ENCODE assay signal across 18 cellular contexts in genomic region chr19:38164526-38164925, GRCh38. TPM values are rescaled to one million over a fixed set of nuclear protein-coding genes. Genes with fewer than 3 reads are reported as not detected.
DNase-seq lines count a peak whose midpoint lies in the region; ATAC-seq and TF ChIP-seq lines count a peak whose summit lies in the region.
"Had no signal": no experiment of that assay in that cellular context is flagged by ENCODE, and none has a peak within 500 bp of the region (broad histone marks: within the 10 kb centered on the region; RNA-seq: fewer than 3 reads in every experiment).

No MANE protein-coding gene starts in this region.

- H3K4me1 Mint-ChIP-seq in GM23338, result peaks cover 12% of the 10 kb centered on the region; the same call in 2 of the 3 replicates

- H3K27ac ChIP-seq in GM23338 (ENCODE audit: low read depth), result no peak overlapping the region
- no peak overlapping the region for H3K27ac ChIP-seq in HEK293 (ENCODE audit: extremely low read depth, low read depth, low read length)
- peak overlapping the region; percentile 97 for H3K27ac ChIP-seq in RWPE1
- no peak overlapping the region for H3K27ac ChIP-seq in breast epithelium
- H3K27ac ChIP-seq: BLaER1 had no signal

- H3K36me3 ChIP-seq in GM23338 (ENCODE audit: insufficient read depth) (peaks cover 3% of the 10 kb centered on the region), HEK293 (ENCODE audit: control insufficient read depth in 2 of 2, insufficient read depth in 1 of 2, low read length in 2 of 2) (peaks cover 28 to 46% of the 10 kb centered on the region in 2 experiments), breast epithelium (peaks cover 9% of the 10 kb centered on the region)

- DNase-seq in GM23338 (ENCODE audit: low spot score) (no peak), RWPE1 (ENCODE audit: low spot score) (no peak), left colon (no peak), NCI-H345 treated with DMSO at 0.1 percent for 48 hours (lab: John Stamatoyannopoulos, UW; ENCODE audit: unreplicated experiment) (no peak), breast epithelium (ENCODE audit: low spot score in 2 of 2) (no peak)
- DNase-seq: 8988T; ACHN; BE2C; C1 segment of cervical spinal cord; Caco-2; Calu3; CD4-positive, alpha-beta T cell; CD8-positive, alpha-beta T cell; DMS79 treated with DMSO at 0.1 percent for 48 hours; GF-D8 had no signal

- H3K27me3 ChIP-seq in GM23338 (ENCODE audit: insufficient read depth) (no peaks in the 10 kb centered on the region), breast epithelium (no peaks in the 10 kb centered on the region)
- H3K27me3 ChIP-seq: BE2C, BLaER1 had no signal

- no peaks in the 10 kb centered on the region for H3F3A ChIP-seq in GM23338 (replicated peaks; ENCODE audit: low read depth)

- H3K4me3 ChIP-seq in GM23338, result no peak overlapping the region
- no peak overlapping the region for H3K4me3 ChIP-seq in HEK293 (ENCODE audit: low read depth, low read length)
- H3K4me3 ChIP-seq in breast epithelium, result no peak overlapping the region
- H3K4me3 ChIP-seq: BLaER1 had no signal

- POLR2A ChIA-PET in HEK293 (lab: Yijun Ruan, JAX) (no interaction called here), RWPE1 (lab: Yijun Ruan, JAX; ENCODE audit: low non-redundant PET) (no interaction called here)

- no peaks in the 10 kb centered on the region for H3K9me2 ChIP-seq in GM23338 (ENCODE audit: insufficient read depth)

- H3K27ac Mint-ChIP-seq in GM23338, result peak overlapping the region; percentile 81; the same call in 1 of the 2 replicates
- H3K27ac Mint-ChIP-seq: CD4-positive, alpha-beta T cell; CD8-positive, alpha-beta T cell had no signal

- intact Hi-C loops in left colon (cut with DNase I, micrococcal nuclease) (no loop called here), breast epithelium (cut with DNase I; ENCODE audit: low total_unique reads) (no loop called here)

- H3K9me3 Mint-ChIP-seq in GM23338, result peaks cover 20% of the 10 kb centered on the region
- H3K9me3 Mint-ChIP-seq: CD4-positive, alpha-beta T cell had no signal

- peaks cover 47% of the 10 kb centered on the region for H3K36me3 Mint-ChIP-seq in GM23338 (ENCODE audit: low read depth)

- no peaks in the 10 kb centered on the region for H3K79me2 ChIP-seq in GM23338 (replicated peaks; ENCODE audit: insufficient read depth)

- H3K4me2 ChIP-seq in GM23338, result no peak overlapping the region
- H3K4me2 ChIP-seq: BLaER1 had no signal

- no peak for ATAC-seq in GM23338
- no peak for ATAC-seq in GM21381 (IDR thresholded peaks at IDR 0.05; ENCODE audit: unreplicated experiment)
- no peak for ATAC-seq in left colon
- ATAC-seq: CD8-positive, alpha-beta T cell had no signal

- TF ChIP-seq POLR2A in breast epithelium (IDR thresholded peaks at IDR 0.05), result no peak

- H4K20me1 ChIP-seq in GM23338 (replicated peaks; ENCODE audit: insufficient read depth), result no peaks in the 10 kb centered on the region; the same call in 1 of the 2 replicates
- H4K20me1 ChIP-seq: BLaER1 had no signal

- peaks cover 16% of the 10 kb centered on the region for H3K27me3 Mint-ChIP-seq in GM23338 (ENCODE audit: insufficient read depth, low read depth, poor library complexity)
- H3K27me3 Mint-ChIP-seq: CD4-positive, alpha-beta T cell had no signal

- CTCF ChIA-PET in HEK293 (lab: Yijun Ruan, JAX) (interaction anchor here (0.7 to 3.0 kb wide), 2 partner anchors 22 to 26 kb away, joined by 3 to 10 read pairs; no protein-coding TSS in a partner anchor), RWPE1 (lab: Yijun Ruan, JAX) (no interaction called here)

- H3K9me3 ChIP-seq in HEK293 (ENCODE audit: control insufficient read depth, insufficient read depth, low read depth, low read length) (no peaks in the 10 kb centered on the region), breast epithelium (peaks cover 11 to 17% of the 10 kb centered on the region in 2 donors)

- TF ChIP-seq CTCF in GM23338 (conservative IDR thresholded peaks at IDR 0.05; ENCODE audit: low read depth in 2 of 2), result no peak
- no peak for TF ChIP-seq CTCF in HEK293 (tag by site-specific recombination; IDR thresholded peaks at IDR 0.05)
- TF ChIP-seq CTCF in RWPE1 (conservative IDR thresholded peaks at IDR 0.05; ENCODE audit: low read depth), result no peak
- TF ChIP-seq CTCF in breast epithelium (IDR thresholded peaks at IDR 0.05), result no peak

- no peak overlapping the region for H2AFZ ChIP-seq in GM23338

- H3K4me1 ChIP-seq in GM23338 (ENCODE audit: insufficient read depth) (peaks cover 15% of the 10 kb centered on the region), HEK293 (ENCODE audit: control insufficient read depth, insufficient read depth, low read length) (no peaks in the 10 kb centered on the region), breast epithelium (no peaks in the 10 kb centered on the region)
- H3K4me1 ChIP-seq: BE2C, BLaER1, Caco-2 had no signal

- no peak overlapping the region for H3K4me3 Mint-ChIP-seq in GM23338
- H3K4me3 Mint-ChIP-seq: CD4-positive, alpha-beta T cell; CD8-positive, alpha-beta T cell had no signal

TF ChIP-seq in GM23338, 12 proteins besides CTCF, POLR2A, EP300 and RAD21 (continues in another document):
- TF ChIP-seq ZNF331 (CRISPR knock-in tag; IDR thresholded peaks at IDR 0.05; ENCODE audit: low read depth), result no peak

TF ChIP-seq in HEK293, 187 proteins besides CTCF, POLR2A, EP300 and RAD21:
- TF ChIP-seq ZNF155 (tag by site-specific recombination; IDR thresholded peaks at IDR 0.05) (no peak), ZNF391 (tag by site-specific recombination; IDR thresholded peaks at IDR 0.05; ENCODE audit: borderline replicate concordance, low read depth) (no peak), GLIS2 (tag by site-specific recombination; IDR thresholded peaks at IDR 0.05) (peak; percentile 45), ZNF37A (tag by site-specific recombination; IDR thresholded peaks at IDR 0.05) (no peak), ZNF785 (tag by site-specific recombination; IDR thresholded peaks at IDR 0.05) (no peak)
- TF ChIP-seq, protein P1, sequence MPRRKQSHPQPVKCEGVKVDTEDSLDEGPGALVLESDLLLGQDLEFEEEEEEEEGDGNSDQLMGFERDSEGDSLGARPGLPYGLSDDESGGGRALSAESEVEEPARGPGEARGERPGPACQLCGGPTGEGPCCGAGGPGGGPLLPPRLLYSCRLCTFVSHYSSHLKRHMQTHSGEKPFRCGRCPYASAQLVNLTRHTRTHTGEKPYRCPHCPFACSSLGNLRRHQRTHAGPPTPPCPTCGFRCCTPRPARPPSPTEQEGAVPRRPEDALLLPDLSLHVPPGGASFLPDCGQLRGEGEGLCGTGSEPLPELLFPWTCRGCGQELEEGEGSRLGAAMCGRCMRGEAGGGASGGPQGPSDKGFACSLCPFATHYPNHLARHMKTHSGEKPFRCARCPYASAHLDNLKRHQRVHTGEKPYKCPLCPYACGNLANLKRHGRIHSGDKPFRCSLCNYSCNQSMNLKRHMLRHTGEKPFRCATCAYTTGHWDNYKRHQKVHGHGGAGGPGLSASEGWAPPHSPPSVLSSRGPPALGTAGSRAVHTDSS (tag by site-specific recombination; IDR thresholded peaks at IDR 0.05), result no peak
TF ChIP-seq in HEK293: peak in this region for 1.

RNA-seq across cellular contexts. Expression of gene DPF1, which starts 59.5 kb away (rescaled TPM):
- total RNA-seq in GM23338 (2014; rRNA removed; shearing (Covaris generic)), result 8.3 and 11.7 TPM in 2 replicates
- polyA plus RNA-seq in GM23338 (2016; fragmentation: Nextera tagmentation; extraction: Ambion mirVana), result 7.9 and 8.3 TPM in 2 replicates
- not detected for total RNA-seq in left colon
- total RNA-seq in breast epithelium, result not detected
- total RNA-seq: CD4-positive, alpha-beta T cell; CD8-positive, alpha-beta T cell had no signal
